8 cellular contexts compared by ENCODE assay signal in genomic region chr11:118789501-118790356, GRCh38. TPM values are rescaled to one million over a fixed set of nuclear protein-coding genes. Genes with fewer than 3 reads are reported as not detected.
A peak's percentile ranks its signal among the peaks of the same experiment; 100 is the strongest.
DNase-seq lines count a peak whose midpoint lies in the region; ATAC-seq and TF ChIP-seq lines count a peak whose summit lies in the region.

No MANE protein-coding gene starts in this region.

- peak overlapping the region; percentile 100 for H3K27ac Mint-ChIP-seq in activated CD4-positive, alpha-beta T cell treated with anti-CD3 and anti-CD28 coated beads, Interleukin-2, amount 10 ng/mL, durations not matched to agents 7 days and 5 days
- H3K27ac Mint-ChIP-seq in natural killer cell treated with Interleukin-12 subunit alpha and Interleukin-12 subunit beta and Interleukin-15 and Interleukin-18, amount 100 ng/mL, for 72 hours: peak overlapping the region; percentile 96 to 100

- H3K27ac ChIP-seq in esophagus (ENCODE audit: low read depth in 2 of 2, low read length in 1 of 2): peak overlapping the region; percentile 98

- peaks cover 40% of the 10 kb centered on the region for H3K4me1 Mint-ChIP-seq in activated CD4-positive, alpha-beta T cell treated with anti-CD3 and anti-CD28 coated beads, Interleukin-2, amount 10 ng/mL, durations not matched to agents 7 days and 5 days
- H3K4me1 Mint-ChIP-seq in natural killer cell treated with Interleukin-12 subunit alpha and Interleukin-12 subunit beta and Interleukin-15 and Interleukin-18, amount 100 ng/mL, for 72 hours (ENCODE audit: low read depth in 2 of 2): peaks cover 29 to 33% of the 10 kb centered on the region in 2 donors

- DNase-seq in activated gamma-delta T cell treated with anti-CD3 and anti-CD28 coated beads, Interleukin-2, amount 50 U/mL, for 16 hours (ENCODE audit: low read depth): peak; percentile 5
- DNase-seq in activated gamma-delta T cell (lab: John Stamatoyannopoulos, UW) (no peak), LNCaP clone FGC (ENCODE audit: low read depth) (no peak)
- peak; percentile 57 for DNase-seq in activated CD4-positive, alpha-beta T cell treated with anti-CD3 and anti-CD28 coated beads, Interleukin-2, amount 10 ng/mL, durations not matched to agents 7 days and 5 days
- DNase-seq in natural killer cell treated with Interleukin-12 subunit alpha and Interleukin-12 subunit beta and Interleukin-15 and Interleukin-18, amount 100 ng/mL, for 72 hours (ENCODE audit: low spot score): no peak

- WGBS in esophagus, 2 donors: 1% methylated on average over 18 of the region's 18 CpGs

- H3K4me1 ChIP-seq in esophagus (ENCODE audit: control insufficient read depth in 2 of 2, insufficient read depth in 2 of 2, low read length in 1 of 2): no peaks in the 10 kb centered on the region

- peaks cover 31% of the 10 kb centered on the region for H3K36me3 Mint-ChIP-seq in activated CD4-positive, alpha-beta T cell treated with anti-CD3 and anti-CD28 coated beads, Interleukin-2, amount 10 ng/mL, durations not matched to agents 7 days and 5 days (ENCODE audit: low read depth)
- peaks cover 14% of the 10 kb centered on the region for H3K36me3 Mint-ChIP-seq in natural killer cell treated with Interleukin-12 subunit alpha and Interleukin-12 subunit beta and Interleukin-15 and Interleukin-18, amount 100 ng/mL, for 72 hours

- H3K9me3 ChIP-seq in esophagus (ENCODE audit: control insufficient read depth in 2 of 2, insufficient read depth in 1 of 2, low read depth in 1 of 2, low read length in 1 of 2): no peaks in the 10 kb centered on the region

- no peaks in the 10 kb centered on the region for H3K27me3 ChIP-seq in esophagus (ENCODE audit: control insufficient read depth in 1 of 2, insufficient read depth in 2 of 2, low read length in 2 of 2)

- H3K4me3 ChIP-seq in LNCaP clone FGC (ENCODE audit: low read depth, low read length): peak overlapping the region; percentile 96
- peak overlapping the region; percentile 87 to 89 for H3K4me3 ChIP-seq in esophagus (ENCODE audit: low read depth in 1 of 2, low read length in 2 of 2)

- H3K4me3 Mint-ChIP-seq in activated CD4-positive, alpha-beta T cell treated with anti-CD3 and anti-CD28 coated beads, Interleukin-2, amount 10 ng/mL, durations not matched to agents 7 days and 5 days: peak overlapping the region; percentile 99
- peak overlapping the region; percentile 99 for H3K4me3 Mint-ChIP-seq in natural killer cell treated with Interleukin-12 subunit alpha and Interleukin-12 subunit beta and Interleukin-15 and Interleukin-18, amount 100 ng/mL, for 72 hours

- H3K9me3 Mint-ChIP-seq in activated CD4-positive, alpha-beta T cell treated with anti-CD3 and anti-CD28 coated beads, Interleukin-2, amount 10 ng/mL, durations not matched to agents 7 days and 5 days: no peaks in the 10 kb centered on the region
- no peaks in the 10 kb centered on the region for H3K9me3 Mint-ChIP-seq in natural killer cell treated with Interleukin-12 subunit alpha and Interleukin-12 subunit beta and Interleukin-15 and Interleukin-18, amount 100 ng/mL, for 72 hours

- POLR2A ChIA-PET in activated CD4-positive, alpha-beta T cell treated with anti-CD3 and anti-CD28 coated beads, Interleukin-2, amount 10 ng/mL, durations not matched to agents 7 days and 5 days (lab: Charles Lee): interaction anchor here (0.5 to 0.7 kb wide), 6 partner anchors 90 to 296 kb away, joined by 3 to 11 read pairs (median 7); no protein-coding TSS in a partner anchor

- H3K27me3 Mint-ChIP-seq in activated CD4-positive, alpha-beta T cell treated with anti-CD3 and anti-CD28 coated beads, Interleukin-2, amount 10 ng/mL, durations not matched to agents 7 days and 5 days: no peaks in the 10 kb centered on the region
- no peaks in the 10 kb centered on the region for H3K27me3 Mint-ChIP-seq in natural killer cell treated with Interleukin-12 subunit alpha and Interleukin-12 subunit beta and Interleukin-15 and Interleukin-18, amount 100 ng/mL, for 72 hours

- TF ChIP-seq CTCF in LNCaP clone FGC (IDR thresholded peaks at IDR 0.05; ENCODE audit: control insufficient read depth, extremely low read depth, insufficient read depth): no peak

- no peak for ATAC-seq in natural killer cell treated with Interleukin-12 subunit alpha and Interleukin-12 subunit beta and Interleukin-15 and Interleukin-18, amount 100 ng/mL, for 72 hours
- ATAC-seq in GM21528 (IDR thresholded peaks at IDR 0.05; ENCODE audit: low FRiP score, unreplicated experiment) (no peak), HG03460 (IDR thresholded peaks at IDR 0.05; ENCODE audit: unreplicated experiment) (no peak)

- CTCF ChIA-PET in activated CD4-positive, alpha-beta T cell treated with anti-CD3 and anti-CD28 coated beads, Interleukin-2, amount 10 ng/mL, durations not matched to agents 7 days and 5 days (lab: Charles Lee): interaction anchor here (0.6 to 5.8 kb wide), 13 partner anchors 12 to 535 kb away, joined by 3 to 40 read pairs (median 4); partner anchors contain the start of gene BCL9L

- peaks cover 0 to 2% of the 10 kb centered on the region in 2 donors for H3K36me3 ChIP-seq in esophagus (ENCODE audit: control insufficient read depth in 2 of 2, insufficient read depth in 2 of 2, low read length in 1 of 2)

RNA-seq across cellular contexts. Expression of gene DDX6, which starts 1.2 kb away (rescaled TPM):
- total RNA-seq in activated CD4-positive, alpha-beta T cell treated with anti-CD3 and anti-CD28 coated beads, Interleukin-2, amount 10 ng/mL, durations not matched to agents 7 days and 5 days: 100 to 1,000 TPM; 163 to 180 TPM
- polyA plus RNA-seq in esophagus: 10 to 100 TPM; 18.4 to 22.6 TPM
- 100 to 1,000 TPM; 145 to 214 TPM for total RNA-seq in natural killer cell treated with Interleukin-12 subunit alpha and Interleukin-12 subunit beta and Interleukin-15 and Interleukin-18, amount 100 ng/mL, for 72 hours

Comparison
In these comparisons a context has a peak if more than half of its experiments do, and no peak if none do; other contexts are left out.
1. DNase-seq: peak in activated gamma-delta T cell treated with anti-CD3 and anti-CD28 coated beads, Interleukin-2, amount 50 U/mL, for 16 hours (single experiment) and activated CD4-positive, alpha-beta T cell treated with anti-CD3 and anti-CD28 coated beads, Interleukin-2, amount 10 ng/mL, durations not matched to agents 7 days and 5 days (single experiment); none in activated gamma-delta T cell (single experiment), LNCaP clone FGC (single experiment) and natural killer cell treated with Interleukin-12 subunit alpha and Interleukin-12 subunit beta and Interleukin-15 and Interleukin-18, amount 100 ng/mL, for 72 hours (single experiment).